Comparison of ENCODE assay signal across 1 cellular context in the genomic region with DNA sequence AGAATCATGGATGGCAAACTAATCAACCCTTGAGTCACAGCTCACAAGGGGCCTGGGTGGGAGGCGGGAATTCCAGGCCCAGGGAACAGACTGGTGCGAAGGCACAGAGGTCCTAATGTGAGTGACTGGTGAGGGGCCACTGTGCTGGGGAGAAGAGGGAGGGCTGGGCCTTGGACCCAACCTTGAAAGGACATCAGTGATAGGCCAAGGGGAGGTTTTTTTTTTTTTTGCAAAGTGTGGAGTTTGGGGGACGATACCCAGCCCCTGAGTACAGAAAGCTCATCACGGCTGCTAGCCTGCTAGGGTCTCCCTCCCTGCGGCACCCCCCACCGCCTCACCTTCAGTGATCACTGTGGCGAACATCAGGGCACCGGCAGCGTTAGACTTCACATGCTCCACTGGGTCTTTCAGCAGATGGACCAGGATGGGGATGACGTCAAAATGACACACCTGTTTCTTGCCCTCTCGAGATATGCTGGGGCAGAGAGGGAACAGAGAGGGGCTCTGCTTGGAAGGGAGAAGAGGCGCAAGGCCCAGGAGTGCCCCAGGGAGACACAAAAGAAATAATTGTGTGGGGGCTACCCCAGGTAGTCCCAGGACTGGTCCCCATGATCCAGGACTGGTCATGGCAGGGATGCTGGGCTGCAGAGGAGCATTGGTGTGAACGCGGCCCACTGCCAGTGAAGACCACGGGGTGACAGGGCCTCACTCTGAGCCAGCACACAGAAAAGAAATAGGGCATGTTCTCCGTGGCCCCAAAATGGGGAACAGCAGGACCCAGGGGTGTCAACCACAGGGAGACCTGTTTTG.
TF ChIP-seq lines count a peak whose summit lies in the region.

No MANE protein-coding gene starts in this region.

TF ChIP-seq in HepG2, 621 proteins besides CTCF, POLR2A, EP300 and RAD21:
- TF ChIP-seq CREB1 (IDR thresholded peaks at IDR 0.05), result peak; percentile 34; the same call in 1 of the 2 replicates
- no peak for TF ChIP-seq CREB1 (CRISPR knock-in tag; IDR thresholded peaks at IDR 0.05)
- no peak for TF ChIP-seq CBX5 (CRISPR knock-in tag; IDR thresholded peaks at IDR 0.05; ENCODE audit: borderline replicate concordance)
